In genomic region chr1:6199298-6200187, GRCh38 we compare ENCODE assay signal across 1 cellular context.
TF ChIP-seq lines count a peak whose summit lies in the region.

Gene RPL22, minus strand, starts transcription at chr1:6199595. Its CDS starts 22 bp downstream, at chr1:6199573.

TF ChIP-seq in HCT116, 20 proteins besides CTCF, POLR2A, EP300 and RAD21 (continued from another document):
- TF ChIP-seq TCF7L2 (IDR thresholded peaks at IDR 0.05; ENCODE audit: borderline replicate concordance, extremely low read depth, insufficient read depth, insufficient read length) (peak; percentile 82), ZFX (IDR thresholded peaks at IDR 0.05) (peak; percentile 98), YY1 (IDR thresholded peaks at IDR 0.05; ENCODE audit: extremely low read depth, insufficient replicate concordance, low read depth, low read length) (peak; percentile 95), POLR2AphosphoS5 (IDR thresholded peaks at IDR 0.05; ENCODE audit: low read depth, low read length) (peak; percentile 92)
